15 cellular contexts compared by ENCODE assay signal in the genomic region with DNA sequence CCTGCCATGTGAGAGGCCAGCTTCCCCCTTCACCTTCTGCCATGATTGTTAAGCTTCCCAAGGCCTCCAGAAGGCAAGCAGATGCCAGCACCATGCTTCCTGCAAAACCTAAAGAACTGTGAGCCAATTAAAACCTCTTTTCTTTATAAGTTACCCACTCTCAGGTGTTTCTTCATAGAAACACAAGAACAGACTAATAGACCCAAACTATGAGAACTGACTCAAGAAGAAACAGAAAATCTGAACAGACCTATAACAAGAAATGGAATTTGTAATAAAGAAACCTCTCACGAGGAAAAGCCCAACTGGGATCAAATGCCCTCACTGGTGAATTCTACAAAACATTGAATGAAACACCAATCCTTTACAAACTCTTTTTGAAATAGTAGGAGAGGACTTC. TPM values are rescaled to one million over a fixed set of nuclear protein-coding genes. Genes with fewer than 3 reads are reported as not detected.
A peak's percentile ranks its signal among the peaks of the same experiment; 100 is the strongest.
DNase-seq lines count a peak whose midpoint lies in the region; ATAC-seq and TF ChIP-seq lines count a peak whose summit lies in the region.
"Had no signal": no experiment of that assay in that cellular context is flagged by ENCODE, and none has a peak within 500 bp of the region (broad histone marks: within the 10 kb centered on the region; RNA-seq: fewer than 3 reads in every experiment).

No MANE protein-coding gene starts in this region.

- peaks cover 91% of the 10 kb centered on the region for H3K79me2 ChIP-seq in GM23338 (replicated peaks; ENCODE audit: insufficient read depth)

- H3K9me3 Mint-ChIP-seq in activated T-cell treated with anti-CD3 and anti-CD28 coated beads, Interleukin-2, amount 50 U/mL, for 24 hours, result peaks cover 8% of the 10 kb centered on the region
- H3K9me3 Mint-ChIP-seq in activated T-cell treated with anti-CD3 and anti-CD28 coated beads, Interleukin-2, amount 50 U/mL, for 4 hours, result peaks cover 6% of the 10 kb centered on the region
- H3K9me3 Mint-ChIP-seq in GM23338 (peaks cover 30% of the 10 kb centered on the region), nephron progenitor cell (peaks cover 21% of the 10 kb centered on the region)
- no peaks in the 10 kb centered on the region for H3K9me3 Mint-ChIP-seq in central memory CD8-positive, alpha-beta T cell

- no peak overlapping the region for H2AFZ ChIP-seq in GM23338

- peaks cover 94% of the 10 kb centered on the region for H3K36me3 Mint-ChIP-seq in activated T-cell treated with anti-CD3 and anti-CD28 coated beads, Interleukin-2, amount 50 U/mL, for 24 hours (ENCODE audit: low read depth)
- peaks cover 48% of the 10 kb centered on the region for H3K36me3 Mint-ChIP-seq in activated T-cell treated with anti-CD3 and anti-CD28 coated beads, Interleukin-2, amount 50 U/mL, for 4 hours (ENCODE audit: insufficient read depth)
- peaks cover 79% of the 10 kb centered on the region for H3K36me3 Mint-ChIP-seq in GM23338 (ENCODE audit: low read depth)
- peaks cover 63% of the 10 kb centered on the region for H3K36me3 Mint-ChIP-seq in central memory CD8-positive, alpha-beta T cell (ENCODE audit: insufficient read depth)
- peaks cover 94% of the 10 kb centered on the region for H3K36me3 Mint-ChIP-seq in nephron progenitor cell (ENCODE audit: low read depth)

- H3K4me3 ChIP-seq in GM23338, result no peak overlapping the region
- H3K4me3 ChIP-seq: BLaER1 treated with 17β-estradiol and CSF1 and Interleukin-3, amounts not matched to agents 10 nM and 100 nM had no signal

- H4K20me1 ChIP-seq in GM23338 (replicated peaks; ENCODE audit: insufficient read depth), result peaks cover 19% of the 10 kb centered on the region; the same call in 1 of the 2 replicates

- H3K4me1 Mint-ChIP-seq in activated T-cell treated with anti-CD3 and anti-CD28 coated beads, Interleukin-2, amount 50 U/mL, for 24 hours (ENCODE audit: low read depth), result peaks cover 67% of the 10 kb centered on the region
- peaks cover 57% of the 10 kb centered on the region for H3K4me1 Mint-ChIP-seq in activated T-cell treated with anti-CD3 and anti-CD28 coated beads, Interleukin-2, amount 50 U/mL, for 4 hours (ENCODE audit: low read depth)
- H3K4me1 Mint-ChIP-seq in GM23338, result no peaks in the 10 kb centered on the region
- peaks cover 61% of the 10 kb centered on the region for H3K4me1 Mint-ChIP-seq in central memory CD8-positive, alpha-beta T cell
- H3K4me1 Mint-ChIP-seq in nephron progenitor cell, result peaks cover 8% of the 10 kb centered on the region

- no peaks in the 10 kb centered on the region for H3K9me2 ChIP-seq in GM23338 (ENCODE audit: insufficient read depth)

- no peak for ATAC-seq in activated T-cell treated with anti-CD3 and anti-CD28 coated beads, Interleukin-2, amount 50 U/mL, for 4 hours
- ATAC-seq in GM23338, result no peak
- no peak for ATAC-seq in central memory CD8-positive, alpha-beta T cell (replicated peaks; ENCODE audit: extremely low read depth, poor library complexity, severe bottlenecking)

- H3K4me2 ChIP-seq in GM23338, result no peak overlapping the region
- H3K4me2 ChIP-seq: BLaER1 treated with 17β-estradiol and CSF1 and Interleukin-3, amounts not matched to agents 10 nM and 100 nM had no signal

- peaks cover 19% of the 10 kb centered on the region for H3K36me3 ChIP-seq in GM23338 (ENCODE audit: insufficient read depth)

- H3K27ac ChIP-seq in GM23338 (ENCODE audit: low read depth), result no peak overlapping the region
- H3K27ac ChIP-seq: BLaER1 treated with 17β-estradiol and CSF1 and Interleukin-3, amounts not matched to agents 10 nM and 100 nM had no signal

- no peak overlapping the region for H3K4me3 Mint-ChIP-seq in activated T-cell treated with anti-CD3 and anti-CD28 coated beads, Interleukin-2, amount 50 U/mL, for 24 hours
- H3K4me3 Mint-ChIP-seq in activated T-cell treated with anti-CD3 and anti-CD28 coated beads, Interleukin-2, amount 50 U/mL, for 4 hours, result no peak overlapping the region
- H3K4me3 Mint-ChIP-seq in GM23338 (no peak overlapping the region), nephron progenitor cell (no peak overlapping the region)
- peak overlapping the region; percentile 6 for H3K4me3 Mint-ChIP-seq in central memory CD8-positive, alpha-beta T cell

- H3K27me3 ChIP-seq in GM23338 (ENCODE audit: insufficient read depth), result no peaks in the 10 kb centered on the region

- H3K27ac Mint-ChIP-seq in activated T-cell treated with anti-CD3 and anti-CD28 coated beads, Interleukin-2, amount 50 U/mL, for 24 hours, result peak overlapping the region; percentile 87
- H3K27ac Mint-ChIP-seq in GM23338 (0 out of 2 replicates have a peak overlapping the region, but pooled peaks have one; percentile 23), nephron progenitor cell (peak overlapping the region; percentile 94)
- H3K27ac Mint-ChIP-seq in central memory CD8-positive, alpha-beta T cell (ENCODE audit: low read depth), result no peak overlapping the region

- H3K4me1 ChIP-seq in GM23338 (ENCODE audit: insufficient read depth), result no peaks in the 10 kb centered on the region
- H3K4me1 ChIP-seq: BLaER1 treated with 17β-estradiol and CSF1 and Interleukin-3, amounts not matched to agents 10 nM and 100 nM had no signal

- DNase-seq in activated T-cell treated with anti-CD3 and anti-CD28 coated beads, Interleukin-2, amount 50 U/mL, for 24 hours, result no peak
- DNase-seq in activated T-cell treated with anti-CD3 and anti-CD28 coated beads, Interleukin-2, amount 50 U/mL, for 4 hours, result no peak
- DNase-seq in GM23338 (ENCODE audit: low spot score) (no peak), nephron progenitor cell (no peak), NCI-H1417 (lab: John Stamatoyannopoulos, UW) (no peak), Kasumi-1 (lab: John Stamatoyannopoulos, UW) (no peak)
- DNase-seq in central memory CD8-positive, alpha-beta T cell (ENCODE audit: low spot score in 2 of 2), result no peak
- DNase-seq in stimulated activated CD4-positive, alpha-beta T cell treated with anti-CD3 and anti-CD28 coated beads, Interleukin-4, amount 100 ng/mL, for 1 hour, result no peak
- DNase-seq: DMS 273 treated with DMSO at 0.1 percent for 48 hours, GF-D8, NCI-H187 treated with DMSO at 0.1 percent for 48 hours, NCI-H2171, NCI-H446, NCI-H69 had no signal

- TF ChIP-seq CTCF in GM23338 (conservative IDR thresholded peaks at IDR 0.05; ENCODE audit: low read depth in 2 of 2) (no peak), nephron progenitor cell (IDR thresholded peaks at IDR 0.05) (no peak)

- no peaks in the 10 kb centered on the region for H3F3A ChIP-seq in GM23338 (replicated peaks; ENCODE audit: low read depth)

- H3K27me3 Mint-ChIP-seq in activated T-cell treated with anti-CD3 and anti-CD28 coated beads, Interleukin-2, amount 50 U/mL, for 24 hours, result no peaks in the 10 kb centered on the region
- no peaks in the 10 kb centered on the region for H3K27me3 Mint-ChIP-seq in activated T-cell treated with anti-CD3 and anti-CD28 coated beads, Interleukin-2, amount 50 U/mL, for 4 hours (ENCODE audit: low read depth)
- peaks cover 1% of the 10 kb centered on the region for H3K27me3 Mint-ChIP-seq in GM23338 (ENCODE audit: insufficient read depth, low read depth, poor library complexity)
- H3K27me3 Mint-ChIP-seq in central memory CD8-positive, alpha-beta T cell, result no peaks in the 10 kb centered on the region
- H3K27me3 Mint-ChIP-seq in nephron progenitor cell (ENCODE audit: low read depth, poor library complexity), result no peaks in the 10 kb centered on the region

TF ChIP-seq in GM23338, 12 proteins besides CTCF, POLR2A, EP300 and RAD21 (continues in another document):
- TF ChIP-seq, protein P1, sequence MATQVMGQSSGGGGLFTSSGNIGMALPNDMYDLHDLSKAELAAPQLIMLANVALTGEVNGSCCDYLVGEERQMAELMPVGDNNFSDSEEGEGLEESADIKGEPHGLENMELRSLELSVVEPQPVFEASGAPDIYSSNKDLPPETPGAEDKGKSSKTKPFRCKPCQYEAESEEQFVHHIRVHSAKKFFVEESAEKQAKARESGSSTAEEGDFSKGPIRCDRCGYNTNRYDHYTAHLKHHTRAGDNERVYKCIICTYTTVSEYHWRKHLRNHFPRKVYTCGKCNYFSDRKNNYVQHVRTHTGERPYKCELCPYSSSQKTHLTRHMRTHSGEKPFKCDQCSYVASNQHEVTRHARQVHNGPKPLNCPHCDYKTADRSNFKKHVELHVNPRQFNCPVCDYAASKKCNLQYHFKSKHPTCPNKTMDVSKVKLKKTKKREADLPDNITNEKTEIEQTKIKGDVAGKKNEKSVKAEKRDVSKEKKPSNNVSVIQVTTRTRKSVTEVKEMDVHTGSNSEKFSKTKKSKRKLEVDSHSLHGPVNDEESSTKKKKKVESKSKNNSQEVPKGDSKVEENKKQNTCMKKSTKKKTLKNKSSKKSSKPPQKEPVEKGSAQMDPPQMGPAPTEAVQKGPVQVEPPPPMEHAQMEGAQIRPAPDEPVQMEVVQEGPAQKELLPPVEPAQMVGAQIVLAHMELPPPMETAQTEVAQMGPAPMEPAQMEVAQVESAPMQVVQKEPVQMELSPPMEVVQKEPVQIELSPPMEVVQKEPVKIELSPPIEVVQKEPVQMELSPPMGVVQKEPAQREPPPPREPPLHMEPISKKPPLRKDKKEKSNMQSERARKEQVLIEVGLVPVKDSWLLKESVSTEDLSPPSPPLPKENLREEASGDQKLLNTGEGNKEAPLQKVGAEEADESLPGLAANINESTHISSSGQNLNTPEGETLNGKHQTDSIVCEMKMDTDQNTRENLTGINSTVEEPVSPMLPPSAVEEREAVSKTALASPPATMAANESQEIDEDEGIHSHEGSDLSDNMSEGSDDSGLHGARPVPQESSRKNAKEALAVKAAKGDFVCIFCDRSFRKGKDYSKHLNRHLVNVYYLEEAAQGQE (IDR thresholded peaks at IDR 0.05; ENCODE audit: unreplicated experiment), result no peak
- TF ChIP-seq NANOG (IDR thresholded peaks at IDR 0.05; ENCODE audit: borderline replicate concordance), result no peak
- no peak for TF ChIP-seq ZNF331 (CRISPR knock-in tag; IDR thresholded peaks at IDR 0.05; ENCODE audit: low read depth)
- no peak for TF ChIP-seq JUNB (IDR thresholded peaks at IDR 0.05; ENCODE audit: unreplicated experiment)
- no peak for TF ChIP-seq ZNF114 (CRISPR knock-in tag; IDR thresholded peaks at IDR 0.05)

RNA-seq across cellular contexts. Expression of a gene that starts 12.0 kb away (rescaled TPM):
- total RNA-seq in activated T-cell treated with anti-CD3 and anti-CD28 coated beads, Interleukin-2, amount 50 U/mL, for 4 hours, result 10 to 100 TPM; 23.2 to 24.7 (median 24.4) TPM
- total RNA-seq in GM23338 (2014; rRNA removed; shearing (Covaris generic)), result 23.5 and 25.1 TPM in 2 replicates
- polyA plus RNA-seq in GM23338 (2016; fragmentation: Nextera tagmentation; extraction: Ambion mirVana), result 11.8 and 24.2 TPM in 2 replicates

RNA-seq across cellular contexts. Expression of a gene that starts 12.4 kb away (rescaled TPM):
- 10 to 100 TPM; 21.0 to 26.8 (median 23.5) TPM for total RNA-seq in activated T-cell treated with anti-CD3 and anti-CD28 coated beads, Interleukin-2, amount 50 U/mL, for 4 hours
- 44.2 and 59.3 TPM in 2 replicates for total RNA-seq in GM23338 (2014; rRNA removed; shearing (Covaris generic))
- 23.2 and 27.6 TPM in 2 replicates for polyA plus RNA-seq in GM23338 (2016; fragmentation: Nextera tagmentation; extraction: Ambion mirVana)
